1 cellular context compared by ENCODE assay signal in genomic region chr1:167158813-167159275, GRCh38.
TF ChIP-seq lines count a peak whose summit lies in the region.

No MANE protein-coding gene starts in this region.

TF ChIP-seq in HCT116, 20 proteins besides CTCF, POLR2A, EP300 and RAD21 (continued from another document):
- TF ChIP-seq, protein P1, sequence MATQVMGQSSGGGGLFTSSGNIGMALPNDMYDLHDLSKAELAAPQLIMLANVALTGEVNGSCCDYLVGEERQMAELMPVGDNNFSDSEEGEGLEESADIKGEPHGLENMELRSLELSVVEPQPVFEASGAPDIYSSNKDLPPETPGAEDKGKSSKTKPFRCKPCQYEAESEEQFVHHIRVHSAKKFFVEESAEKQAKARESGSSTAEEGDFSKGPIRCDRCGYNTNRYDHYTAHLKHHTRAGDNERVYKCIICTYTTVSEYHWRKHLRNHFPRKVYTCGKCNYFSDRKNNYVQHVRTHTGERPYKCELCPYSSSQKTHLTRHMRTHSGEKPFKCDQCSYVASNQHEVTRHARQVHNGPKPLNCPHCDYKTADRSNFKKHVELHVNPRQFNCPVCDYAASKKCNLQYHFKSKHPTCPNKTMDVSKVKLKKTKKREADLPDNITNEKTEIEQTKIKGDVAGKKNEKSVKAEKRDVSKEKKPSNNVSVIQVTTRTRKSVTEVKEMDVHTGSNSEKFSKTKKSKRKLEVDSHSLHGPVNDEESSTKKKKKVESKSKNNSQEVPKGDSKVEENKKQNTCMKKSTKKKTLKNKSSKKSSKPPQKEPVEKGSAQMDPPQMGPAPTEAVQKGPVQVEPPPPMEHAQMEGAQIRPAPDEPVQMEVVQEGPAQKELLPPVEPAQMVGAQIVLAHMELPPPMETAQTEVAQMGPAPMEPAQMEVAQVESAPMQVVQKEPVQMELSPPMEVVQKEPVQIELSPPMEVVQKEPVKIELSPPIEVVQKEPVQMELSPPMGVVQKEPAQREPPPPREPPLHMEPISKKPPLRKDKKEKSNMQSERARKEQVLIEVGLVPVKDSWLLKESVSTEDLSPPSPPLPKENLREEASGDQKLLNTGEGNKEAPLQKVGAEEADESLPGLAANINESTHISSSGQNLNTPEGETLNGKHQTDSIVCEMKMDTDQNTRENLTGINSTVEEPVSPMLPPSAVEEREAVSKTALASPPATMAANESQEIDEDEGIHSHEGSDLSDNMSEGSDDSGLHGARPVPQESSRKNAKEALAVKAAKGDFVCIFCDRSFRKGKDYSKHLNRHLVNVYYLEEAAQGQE (IDR thresholded peaks at IDR 0.05; ENCODE audit: low read depth): no peak
- TF ChIP-seq FOSL1 (IDR thresholded peaks at IDR 0.05; ENCODE audit: low read depth) (no peak), CEBPB (IDR thresholded peaks at IDR 0.05; ENCODE audit: low read depth) (no peak), ELF1 (IDR thresholded peaks at IDR 0.05; ENCODE audit: borderline replicate concordance, low read depth) (no peak), SIN3A (IDR thresholded peaks at IDR 0.05; ENCODE audit: low read depth) (no peak), YY1 (IDR thresholded peaks at IDR 0.05; ENCODE audit: extremely low read depth, insufficient replicate concordance, low read depth, low read length) (no peak)
